In genomic region chr11:7143908-7144307, GRCh38 we compare ENCODE assay signal across 8 cellular contexts. TPM values are rescaled to one million over a fixed set of nuclear protein-coding genes. Genes with fewer than 3 reads are reported as not detected.
DNase-seq lines count a peak whose midpoint lies in the region; ATAC-seq and TF ChIP-seq lines count a peak whose summit lies in the region.

No MANE protein-coding gene starts in this region.

- H3K27ac ChIP-seq in stomach = no peak overlapping the region

- no peak for TF ChIP-seq POLR2A in stomach (IDR thresholded peaks at IDR 0.05)

- H3K9me3 ChIP-seq in BE2C = no peaks in the 10 kb centered on the region
- peaks cover 0 to 17% (median 11%) of the 10 kb centered on the region in 4 donors for H3K9me3 ChIP-seq in stomach

- TF ChIP-seq CTCF in BE2C (IDR thresholded peaks at IDR 0.05; ENCODE audit: low read depth, low read length) = peak; percentile 51
- TF ChIP-seq CTCF in astrocyte of the cerebellum (IDR thresholded peaks at IDR 0.05; ENCODE audit: low read depth, low read length, missing control alignments) = no peak
- TF ChIP-seq CTCF in stomach (IDR thresholded peaks at IDR 0.05) = no peak

- WGBS in stomach, 5 donors = 0 to 17% (median 14%) methylated on average over 1 of the region's 1 CpG

- no peak for DNase-seq in BE2C
- peak; percentile 5 for DNase-seq in KBM-7
- peak; percentile 20 for DNase-seq in astrocyte of the cerebellum (ENCODE audit: low read depth)
- DNase-seq in left kidney (ENCODE audit: low read depth, low spot score) = peak; percentile 59
- no peak for DNase-seq in stomach
- no peak for DNase-seq in stimulated activated CD4-positive, alpha-beta T cell treated with anti-CD3 and anti-CD28 coated beads, Interleukin-4, amount 100 ng/mL, for 1 hour

- ATAC-seq in HG03196 (IDR thresholded peaks at IDR 0.05; ENCODE audit: unreplicated experiment) (no peak), HG03135 (IDR thresholded peaks at IDR 0.05; ENCODE audit: unreplicated experiment) (no peak)

- H3K4me3 ChIP-seq in BE2C (ENCODE audit: low read depth, low read length) (no peak overlapping the region), astrocyte of the cerebellum (ENCODE audit: low read depth, low read length) (no peak overlapping the region), stomach (no peak overlapping the region)

- no peak for TF ChIP-seq EP300 in stomach (IDR thresholded peaks at IDR 0.05)

- no peaks in the 10 kb centered on the region for H3K36me3 ChIP-seq in BE2C
- H3K36me3 ChIP-seq in stomach = no peaks in the 10 kb centered on the region

- H3K27me3 ChIP-seq in BE2C = no peaks in the 10 kb centered on the region
- no peaks in the 10 kb centered on the region for H3K27me3 ChIP-seq in stomach

- in situ Hi-C loops in KBM-7 (cut with MboI; ENCODE audit: low pct_unique_long_range_greater_than_20kb, low sequenced_read_pairs) = no loop called here
- in situ Hi-C loops in astrocyte of the cerebellum (cut with HindIII; ENCODE audit: low sequenced_read_pairs) = no loop called here

- intact Hi-C loops in stomach (cut with DNase I; ENCODE audit: low total_unique reads) = no loop called here

- H3K4me1 ChIP-seq in BE2C (no peaks in the 10 kb centered on the region), stomach (no peaks in the 10 kb centered on the region)

RNA-seq across cellular contexts. Expression of gene RBMXL2, which starts 55.1 kb away (rescaled TPM):
- polyA plus RNA-seq in BE2C (2012; ENCODE audit: insufficient read depth, insufficient read length, low read depth) = not detected
- 1 to 10 TPM in 1 of 5 donors, under 1 TPM in 1, not detected in 3; 0.18 to 7.6 TPM for total RNA-seq in stomach
- not detected for polyA plus RNA-seq in stomach

Comparison
In these comparisons a context has a peak if more than half of its experiments do, and no peak if none do; other contexts are left out.
1. DNase-seq: peak in KBM-7 (single experiment), astrocyte of the cerebellum (single experiment) and left kidney (single experiment); none in BE2C (single experiment), stomach (single experiment) and stimulated activated CD4-positive, alpha-beta T cell treated with anti-CD3 and anti-CD28 coated beads, Interleukin-4, amount 100 ng/mL, for 1 hour (single experiment).